ENCODE assay signal across 34 cellular contexts in the genomic region with DNA sequence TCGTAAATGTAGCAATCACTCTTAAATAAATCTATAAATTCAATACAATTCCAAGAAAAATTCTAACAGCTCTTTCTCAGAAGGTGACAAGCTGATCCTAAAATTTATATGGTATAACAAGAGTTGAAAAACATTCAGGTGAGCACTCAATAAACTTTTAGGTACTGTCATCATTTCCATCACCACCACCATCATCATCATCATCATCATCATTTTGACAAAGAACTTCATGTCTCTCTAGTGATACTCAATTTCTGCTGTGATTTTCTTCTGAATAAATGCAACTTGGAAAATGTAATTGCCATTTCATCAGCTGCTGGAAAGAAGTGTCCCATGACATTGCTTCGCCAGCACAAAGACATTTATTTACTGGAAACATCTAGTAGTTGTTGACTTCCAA.
DNase-seq lines count a peak whose midpoint lies in the region; ATAC-seq, FAIRE-seq and TF ChIP-seq lines count a peak whose summit lies in the region.
"Had no signal": no experiment of that assay in that cellular context is flagged by ENCODE, and none has a peak within 500 bp of the region (broad histone marks: within the 10 kb centered on the region; RNA-seq: fewer than 3 reads in every experiment).

No MANE protein-coding gene starts in this region.

- H3K4me3 Mint-ChIP-seq in T-helper 2 cell treated with Interferon-gamma antibody and Interleukin-4, amounts not matched to agents 5 μg/mL and 100 μg/mL, for 36 hours = no peak overlapping the region
- H3K4me3 Mint-ChIP-seq: B cell; CD14-positive monocyte; CD4-positive, alpha-beta memory T cell; CD4-positive, alpha-beta T cell; CD4-positive, CD25-positive, alpha-beta regulatory T cell; CD8-positive, alpha-beta memory T cell; CD8-positive, alpha-beta T cell had no signal

- H3K4me3 ChIP-seq in HepG2 (replicated peaks in 1 of 3; ENCODE audit: insufficient read depth in 1 of 3, low read depth in 2 of 3, low read length in 3 of 3) (no peak overlapping the region), right lobe of liver (no peak overlapping the region), HEK293 (ENCODE audit: low read depth, low read length) (no peak overlapping the region), esophagus muscularis mucosa (no peak overlapping the region)
- H3K4me3 ChIP-seq: A549; BLaER1; BLaER1 treated with 17β-estradiol and CSF1 and Interleukin-3, amounts not matched to agents 10 nM and 100 nM had no signal

- TF ChIP-seq EP300 in HepG2 (IDR thresholded peaks at IDR 0.05; ENCODE audit: low read depth in 2 of 2, low read length in 2 of 2) (no peak), HepG2 (CRISPR knock-in tag; IDR thresholded peaks at IDR 0.05; ENCODE audit: borderline replicate concordance) (no peak), esophagus muscularis mucosa (IDR thresholded peaks at IDR 0.05) (no peak)

- BruUV-seq in HepG2 (replicated peaks; lab: Mats Ljungman, UMichigan) = no TSS peak

- H3K4me1 Mint-ChIP-seq in T-helper 2 cell treated with Interferon-gamma antibody and Interleukin-4, amounts not matched to agents 5 μg/mL and 100 μg/mL, for 36 hours (ENCODE audit: low read depth) = no peaks in the 10 kb centered on the region
- H3K4me1 Mint-ChIP-seq: B cell; CD14-positive monocyte; CD4-positive, alpha-beta memory T cell; CD4-positive, CD25-positive, alpha-beta regulatory T cell; CD8-positive, alpha-beta memory T cell had no signal

- TF ChIP-seq CTCF in HepG2 (CRISPR knock-in tag; IDR thresholded peaks at IDR 0.05) = no peak
- no peak for TF ChIP-seq CTCF in right lobe of liver (IDR thresholded peaks at IDR 0.05)
- TF ChIP-seq CTCF in HEK293 (tag by site-specific recombination; IDR thresholded peaks at IDR 0.05) = no peak
- no peak for TF ChIP-seq CTCF in esophagus muscularis mucosa (IDR thresholded peaks at IDR 0.05)

- no peak overlapping the region for H3K27ac Mint-ChIP-seq in T-helper 2 cell treated with Interferon-gamma antibody and Interleukin-4, amounts not matched to agents 5 μg/mL and 100 μg/mL, for 36 hours
- H3K27ac Mint-ChIP-seq: B cell; CD14-positive monocyte; CD4-positive, alpha-beta memory T cell; CD4-positive, alpha-beta T cell; CD4-positive, CD25-positive, alpha-beta regulatory T cell; CD8-positive, alpha-beta memory T cell; CD8-positive, alpha-beta T cell had no signal

- H3K36me3 ChIP-seq in HepG2 (replicated peaks in 1 of 2; ENCODE audit: control insufficient read depth in 1 of 2, insufficient read depth in 2 of 2, low read length in 2 of 2) (no peaks in the 10 kb centered on the region), right lobe of liver (no peaks in the 10 kb centered on the region), HEK293 (ENCODE audit: control insufficient read depth in 2 of 2, insufficient read depth in 1 of 2, low read length in 2 of 2) (no peaks in the 10 kb centered on the region), esophagus muscularis mucosa (no peaks in the 10 kb centered on the region)
- H3K36me3 ChIP-seq: BE2C; BLaER1; BLaER1 treated with 17β-estradiol and CSF1 and Interleukin-3, amounts not matched to agents 10 nM and 100 nM had no signal

- H3K4me1 ChIP-seq in HepG2 (ENCODE audit: insufficient read depth, low read length) (no peaks in the 10 kb centered on the region), right lobe of liver (no peaks in the 10 kb centered on the region), HEK293 (ENCODE audit: control insufficient read depth, insufficient read depth, low read length) (no peaks in the 10 kb centered on the region), esophagus muscularis mucosa (no peaks in the 10 kb centered on the region)
- H3K4me1 ChIP-seq: A549; BLaER1; BLaER1 treated with 17β-estradiol and CSF1 and Interleukin-3, amounts not matched to agents 10 nM and 100 nM had no signal

- no peak for TF ChIP-seq POLR2A in HepG2 (IDR thresholded peaks at IDR 0.05; ENCODE audit: insufficient read depth in 1 of 2, low read depth in 2 of 2, low read length in 2 of 2)
- TF ChIP-seq POLR2A in right lobe of liver (IDR thresholded peaks at IDR 0.05) = no peak
- TF ChIP-seq POLR2A in esophagus muscularis mucosa (IDR thresholded peaks at IDR 0.05; ENCODE audit: low read depth) = no peak

- CTCF ChIA-PET in HepG2 (lab: Yijun Ruan, JAX; ENCODE audit: low intra/inter-chr PET ratio, low total read pairs) = no interaction called here
- CTCF ChIA-PET in HEK293 (lab: Yijun Ruan, JAX) = no interaction called here

- in situ Hi-C loops in HepG2 (cut with HindIII; ENCODE audit: extremely low pct_ligation_motif_present, low pct_unique_long_range_greater_than_20kb) = no loop called here

- no peaks in the 10 kb centered on the region for H4K20me1 ChIP-seq in HepG2 (ENCODE audit: insufficient read depth, low read length)
- H4K20me1 ChIP-seq: BLaER1; BLaER1 treated with 17β-estradiol and CSF1 and Interleukin-3, amounts not matched to agents 10 nM and 100 nM had no signal

- H3K36me3 Mint-ChIP-seq in T-helper 2 cell treated with Interferon-gamma antibody and Interleukin-4, amounts not matched to agents 5 μg/mL and 100 μg/mL, for 36 hours (ENCODE audit: low read depth) = no peaks in the 10 kb centered on the region
- H3K36me3 Mint-ChIP-seq: CD14-positive monocyte; CD4-positive, alpha-beta memory T cell; CD4-positive, CD25-positive, alpha-beta regulatory T cell; CD8-positive, alpha-beta memory T cell; CD8-positive, alpha-beta T cell had no signal

- TF ChIP-seq RAD21 in HepG2 (CRISPR knock-in tag; IDR thresholded peaks at IDR 0.05) = no peak

- no peak overlapping the region for H3K4me2 ChIP-seq in HepG2 (ENCODE audit: low read depth, low read length)
- H3K4me2 ChIP-seq: A549; BLaER1; BLaER1 treated with 17β-estradiol and CSF1 and Interleukin-3, amounts not matched to agents 10 nM and 100 nM had no signal

- H3K9ac ChIP-seq in HepG2 (ENCODE audit: insufficient read depth, low read depth, low read length) = no peak overlapping the region
- H3K9ac ChIP-seq: BLaER1; BLaER1 treated with 17β-estradiol and CSF1 and Interleukin-3, amounts not matched to agents 10 nM and 100 nM had no signal

- intact Hi-C loops in HepG2 (cut with micrococcal nuclease; ENCODE audit: unreplicated experiment) = no loop called here
- intact Hi-C loops in right lobe of liver (cut with DNase I) = no loop called here
- intact Hi-C loops in esophagus muscularis mucosa (cut with DNase I) = no loop called here

- FAIRE-seq in HepG2 (lab: Jason Lieb, UNC) = no peak
- FAIRE-seq: A549, D721Med had no signal

- 9% methylated on average over 2 of the region's 2 CpGs for WGBS in HepG2 (ENCODE audit: low lambda C conversion rate)
- 82% methylated on average over 2 of the region's 2 CpGs for WGBS in right lobe of liver (ENCODE audit: insufficient coverage, low coverage, low lambda C conversion rate, missing lambda C conversion rate)
- 88% methylated on average over 2 of the region's 2 CpGs for WGBS in esophagus muscularis mucosa

- DNase-seq in HepG2 (ENCODE audit: low spot score) = no peak
- no peak for DNase-seq in right lobe of liver
- DNase-seq in esophagus muscularis mucosa (ENCODE audit: extremely low spot score) = peak; percentile 60
- DNase-seq in T-helper 2 cell treated with Interferon-gamma antibody and Interleukin-4, amounts not matched to agents 5 μg/mL and 100 μg/mL, for 36 hours (ENCODE audit: low spot score) = no peak
- DNase-seq: 8988T; ACHN; AML-193; BE2C; C1 segment of cervical spinal cord; Caco-2; Calu3; CD4-positive, alpha-beta memory T cell; CD4-positive, alpha-beta T cell; CD4-positive, CD25-positive, alpha-beta regulatory T cell; CD8-positive, alpha-beta memory T cell; CD8-positive, alpha-beta T cell; COR-L47; DMS 273 treated with DMSO at 0.1 percent for 48 hours; DMS153; DMS53; DMS79; DMS79 treated with DMSO at 0.1 percent for 48 hours; DND-41; EL had no signal

- no peaks in the 10 kb centered on the region for H3K9me3 Mint-ChIP-seq in T-helper 2 cell treated with Interferon-gamma antibody and Interleukin-4, amounts not matched to agents 5 μg/mL and 100 μg/mL, for 36 hours
- H3K9me3 Mint-ChIP-seq: CD4-positive, alpha-beta T cell; CD8-positive, alpha-beta T cell had no signal

- ATAC-seq in HepG2 (no peak), right lobe of liver (no peak), GM19035 (IDR thresholded peaks at IDR 0.05; ENCODE audit: unreplicated experiment) (no peak)
- ATAC-seq: A549; CD8-positive, alpha-beta T cell had no signal

- no peaks in the 10 kb centered on the region for H3K79me2 ChIP-seq in HepG2 (ENCODE audit: insufficient read depth, low read length)

- no peaks in the 10 kb centered on the region; a peak in 2 of 5 replicates for H3K27me3 ChIP-seq in HepG2 (ENCODE audit: control insufficient read depth in 1 of 2, insufficient read depth in 2 of 2, low read length in 2 of 2)
- no peaks in the 10 kb centered on the region for H3K27me3 ChIP-seq in right lobe of liver
- H3K27me3 ChIP-seq in esophagus muscularis mucosa = no peaks in the 10 kb centered on the region
- H3K27me3 ChIP-seq: BE2C; BLaER1; BLaER1 treated with 17β-estradiol and CSF1 and Interleukin-3, amounts not matched to agents 10 nM and 100 nM had no signal

- H2AFZ ChIP-seq in HepG2 (ENCODE audit: low read length) = no peak overlapping the region

- H3K27ac ChIP-seq in HepG2 (ENCODE audit: extremely low read length, insufficient read depth, low read length) (no peak overlapping the region), right lobe of liver (no peak overlapping the region), HEK293 (ENCODE audit: extremely low read depth, low read depth, low read length) (no peak overlapping the region), esophagus muscularis mucosa (replicated peaks in 1 of 4) (no peak overlapping the region)
- H3K27ac ChIP-seq: 22Rv1; A549; BLaER1; BLaER1 treated with 17β-estradiol and CSF1 and Interleukin-3, amounts not matched to agents 10 nM and 100 nM; C4-2B had no signal

- no peaks in the 10 kb centered on the region for H3K27me3 Mint-ChIP-seq in T-helper 2 cell treated with Interferon-gamma antibody and Interleukin-4, amounts not matched to agents 5 μg/mL and 100 μg/mL, for 36 hours (ENCODE audit: low read depth)
- H3K27me3 Mint-ChIP-seq: B cell; CD4-positive, alpha-beta T cell had no signal

- POLR2A ChIA-PET in HepG2 (lab: Yijun Ruan, JAX) (no interaction called here), HEK293 (lab: Yijun Ruan, JAX) (no interaction called here)

- no peaks in the 10 kb centered on the region for H3K9me3 ChIP-seq in HepG2 (ENCODE audit: low read length)
- no peaks in the 10 kb centered on the region for H3K9me3 ChIP-seq in right lobe of liver
- H3K9me3 ChIP-seq in HEK293 (ENCODE audit: control insufficient read depth, insufficient read depth, low read depth, low read length) = no peaks in the 10 kb centered on the region
- H3K9me3 ChIP-seq in esophagus muscularis mucosa = no peaks in the 10 kb centered on the region
- H3K9me3 ChIP-seq: A549; BE2C; BLaER1; BLaER1 treated with 17β-estradiol and CSF1 and Interleukin-3, amounts not matched to agents 10 nM and 100 nM; Caco-2 had no signal

TF ChIP-seq in HepG2, 621 proteins besides CTCF, POLR2A, EP300 and RAD21 (continues in another document):
- TF ChIP-seq CREB1 (IDR thresholded peaks at IDR 0.05) (peak; percentile 76), CREB1 (CRISPR knock-in tag; IDR thresholded peaks at IDR 0.05) (no peak), ZNF484 (CRISPR knock-in tag; IDR thresholded peaks at IDR 0.05; ENCODE audit: borderline replicate concordance, low read depth) (no peak)

TF ChIP-seq in HEK293, 187 proteins besides CTCF, POLR2A, EP300 and RAD21 (continues in another document):
- no peak for TF ChIP-seq ZNF157 (tag by site-specific recombination; IDR thresholded peaks at IDR 0.05)
